ENCODE assay signal across 8 cellular contexts in the genomic region with DNA sequence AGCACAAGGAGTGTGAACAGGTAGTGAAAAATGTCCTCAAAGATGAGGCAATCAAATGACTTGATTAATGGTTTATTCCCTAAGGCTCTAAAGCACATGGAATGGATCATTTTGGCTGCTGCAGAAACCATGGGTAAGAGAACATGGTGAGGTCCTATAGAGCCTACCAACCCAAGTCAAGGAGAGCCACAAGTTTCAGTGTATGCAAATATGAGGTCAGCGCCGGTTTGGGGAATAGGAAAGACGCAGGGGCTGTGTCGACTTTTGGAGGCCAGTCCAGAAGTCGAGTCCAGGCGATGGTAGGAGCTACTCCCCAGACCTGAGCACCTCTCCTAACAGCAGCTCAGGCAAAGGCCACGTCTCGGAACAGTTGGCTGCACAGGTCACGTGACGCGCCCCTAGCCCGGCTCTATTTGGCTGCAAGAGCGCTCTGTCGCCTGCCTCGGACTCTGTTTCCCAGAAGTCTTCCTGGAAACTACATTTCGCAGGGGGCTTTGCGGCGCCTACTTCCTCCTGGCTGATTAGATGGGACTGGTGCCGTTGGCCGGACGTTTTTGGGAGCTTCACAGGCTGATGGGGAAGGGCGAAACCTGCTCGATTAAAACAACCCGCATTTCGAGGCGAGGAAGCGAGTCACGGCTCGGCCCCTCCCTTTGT.
DNase-seq lines count a peak whose midpoint lies in the region; ATAC-seq, FAIRE-seq and TF ChIP-seq lines count a peak whose summit lies in the region.

No MANE protein-coding gene starts in this region.

- H3K27me3 ChIP-seq in WERI-Rb-1 (ENCODE audit: insufficient read depth, low read depth, severe bottlenecking) (no peaks in the 10 kb centered on the region), breast epithelium (no peaks in the 10 kb centered on the region), small intestine (ENCODE audit: control insufficient read depth in 2 of 2, insufficient read depth in 2 of 2, low read length in 2 of 2) (no peaks in the 10 kb centered on the region)

- H3K4me3 ChIP-seq in WERI-Rb-1 (ENCODE audit: low read depth, low read length): peak overlapping the region; percentile 60
- peak overlapping the region; percentile 67 to 83 (median 81) for H3K4me3 ChIP-seq in breast epithelium
- peak overlapping the region; percentile 43 to 64 for H3K4me3 ChIP-seq in small intestine (ENCODE audit: low read depth in 1 of 2, low read length in 2 of 2)

- DNase-seq in NCI-H1694 treated with DMSO at 0.1 percent for 48 hours (lab: John Stamatoyannopoulos, UW): peak; percentile 79
- peak; percentile 92 for DNase-seq in WERI-Rb-1
- peak; percentile 72 to 73 for DNase-seq in breast epithelium (ENCODE audit: low spot score in 2 of 2)
- peak; percentile 77 for DNase-seq in iPS-NIHi11 (ENCODE audit: low spot score)
- DNase-seq in small intestine: peak; percentile 74
- DNase-seq in 8988T: no peak

- peak; percentile 41 for ATAC-seq in HG02852 (IDR thresholded peaks at IDR 0.05; ENCODE audit: unreplicated experiment)

- no peaks in the 10 kb centered on the region for H3K9me3 ChIP-seq in WERI-Rb-1 (ENCODE audit: severe bottlenecking)
- no peaks in the 10 kb centered on the region for H3K9me3 ChIP-seq in breast epithelium
- no peaks in the 10 kb centered on the region for H3K9me3 ChIP-seq in small intestine (ENCODE audit: control insufficient read depth, low read depth)

- intact Hi-C loops in breast epithelium (cut with DNase I; ENCODE audit: low total_unique reads): no loop called here

- H3K36me3 ChIP-seq in WERI-Rb-1 (no peaks in the 10 kb centered on the region), breast epithelium (no peaks in the 10 kb centered on the region), small intestine (ENCODE audit: control insufficient read depth in 2 of 2, insufficient read depth in 2 of 2, low read length in 2 of 2) (no peaks in the 10 kb centered on the region)

- TF ChIP-seq POLR2A in GM15510 (IDR thresholded peaks at IDR 0.05; ENCODE audit: borderline replicate concordance, extremely low read depth, insufficient read length) (peak; percentile 37), breast epithelium (IDR thresholded peaks at IDR 0.05) (no peak)

- FAIRE-seq in small intestine (lab: Jason Lieb, UNC): no peak

- H3K27ac ChIP-seq in WERI-Rb-1 (peak overlapping the region; percentile 86), breast epithelium (peak overlapping the region; percentile 91 to 95), small intestine (ENCODE audit: low read depth in 1 of 2, low read length in 1 of 2) (peak overlapping the region; percentile 56 to 88)

- no peaks in the 10 kb centered on the region for H3K4me1 ChIP-seq in breast epithelium
- no peaks in the 10 kb centered on the region for H3K4me1 ChIP-seq in small intestine (ENCODE audit: control insufficient read depth in 2 of 2, insufficient read depth in 1 of 2, low read depth in 1 of 2, low read length in 1 of 2)

- no peak for TF ChIP-seq CTCF in WERI-Rb-1 (IDR thresholded peaks at IDR 0.05; ENCODE audit: low read depth, low read length)
- no peak for TF ChIP-seq CTCF in breast epithelium (IDR thresholded peaks at IDR 0.05)

- WGBS in small intestine, 3 donors: 5 to 11% (median 9%) methylated on average over 29 of the region's 29 CpGs
